18 cellular contexts compared by ENCODE assay signal in genomic region chr16:72793716-72794115, GRCh38.
A peak's percentile ranks its signal among the peaks of the same experiment; 100 is the strongest.
DNase-seq lines count a peak whose midpoint lies in the region; ATAC-seq and TF ChIP-seq lines count a peak whose summit lies in the region.
"Had no signal": no experiment of that assay in that cellular context is flagged by ENCODE, and none has a peak within 500 bp of the region (broad histone marks: within the 10 kb centered on the region; RNA-seq: fewer than 3 reads in every experiment).

No MANE protein-coding gene starts in this region.

- in situ Hi-C loops in IMR-90 (cut with MboI; ENCODE audit: low sequenced_read_pairs) = no loop called here

- intact Hi-C loops in IMR-90 (cut with micrococcal nuclease) = no loop called here
- intact Hi-C loops in PC-3 (cut with micrococcal nuclease) = no loop called here

- H2AK5ac ChIP-seq in IMR-90 (ENCODE audit: low read depth, low read length) = no peak overlapping the region

- no peak overlapping the region for H3K4ac ChIP-seq in IMR-90 (ENCODE audit: low read depth, low read length)

- no peak for TF ChIP-seq POLR2A in IMR-90 (IDR thresholded peaks at IDR 0.05; ENCODE audit: low read depth, low read length)

- ATAC-seq in IMR-90 (ENCODE audit: low read depth) (no peak), PC-3 (no peak)
- ATAC-seq in stimulated activated naive B cell treated with anti-CD40 and anti-IgM and Interleukin-4, amounts not matched to agents 10 μg/mL and 1 μg/mL and 100 μg/mL, for 72 hours (replicated peaks) = no peak
- ATAC-seq: CD8-positive, alpha-beta T cell had no signal

- BruUV-seq in IMR-90 (replicated peaks; lab: Mats Ljungman, UMichigan) (TSS peak; percentile 21), PC-3 (replicated peaks; lab: Mats Ljungman, UMichigan) (TSS peak; percentile 19)

- H4K8ac ChIP-seq in IMR-90 (ENCODE audit: low read depth in 2 of 2, low read length in 2 of 2) = no peak overlapping the region

- H3K9me2 ChIP-seq in PC-3 (replicated peaks; ENCODE audit: low read length) = no peaks in the 10 kb centered on the region
- H3K9me2 ChIP-seq in neural cell (ENCODE audit: insufficient read depth, low read length) = no peaks in the 10 kb centered on the region

- H3K79me1 ChIP-seq in IMR-90 (ENCODE audit: low read depth in 1 of 2, low read length in 2 of 2) = peaks cover 0 to 9% of the 10 kb centered on the region in 2 experiments; a peak in 1 of 4 replicates

- H2BK15ac ChIP-seq in IMR-90 (ENCODE audit: low read depth, low read length) = no peak overlapping the region

- H4K20me1 ChIP-seq in IMR-90 (ENCODE audit: insufficient read depth, low read length) (no peaks in the 10 kb centered on the region), PC-3 (ENCODE audit: low read length) (no peaks in the 10 kb centered on the region), neural cell (ENCODE audit: insufficient read depth) (no peaks in the 10 kb centered on the region)

- no peak overlapping the region for H4K91ac ChIP-seq in IMR-90 (ENCODE audit: insufficient read depth, low read depth, low read length)

- H3K27me3 Mint-ChIP-seq in endothelial cell (ENCODE audit: unreplicated experiment) = peaks cover 14% of the 10 kb centered on the region
- peaks cover 0 to 6% of the 10 kb centered on the region in 2 donors for H3K27me3 Mint-ChIP-seq in stimulated activated naive B cell treated with anti-CD40 and anti-IgM and Interleukin-4, amounts not matched to agents 10 μg/mL and 1 μg/mL and 100 μg/mL, for 72 hours

- H3K27me3 ChIP-seq in IMR-90 (ENCODE audit: control insufficient read depth, insufficient read depth, low read length) (no peaks in the 10 kb centered on the region), PC-3 (ENCODE audit: low read length) (no peaks in the 10 kb centered on the region), neural cell (ENCODE audit: insufficient read depth, low read depth, low read length) (no peaks in the 10 kb centered on the region), BE2C (no peaks in the 10 kb centered on the region)
- H3K27me3 ChIP-seq: BLaER1 treated with 17β-estradiol and CSF1 and Interleukin-3, amounts not matched to agents 10 nM and 100 nM had no signal

- TF ChIP-seq EP300 in neural cell (conservative IDR thresholded peaks at IDR 0.05; ENCODE audit: poor library complexity, severe bottlenecking) = no peak

- no peak overlapping the region for H4K5ac ChIP-seq in IMR-90 (ENCODE audit: low read depth, low read length)

- H2AFZ ChIP-seq in IMR-90 (replicated peaks; ENCODE audit: low read length, poor library complexity) (no peak overlapping the region), PC-3 (ENCODE audit: low read length) (no peak overlapping the region), neural cell (ENCODE audit: low read depth, low read length) (no peak overlapping the region)

- dilution Hi-C loops in IMR-90 (cut with HindIII; ENCODE audit: low sequenced_read_pairs, unreplicated experiment) = no loop called here

- POLR2A ChIA-PET in IMR-90 (lab: Charles Lee; ENCODE audit: unreplicated experiment) (no interaction called here), PC-3 (lab: Charles Lee; ENCODE audit: unreplicated experiment) (no interaction called here)

- H3K9ac ChIP-seq in IMR-90 (ENCODE audit: low read depth, low read length) = no peak overlapping the region
- H3K9ac ChIP-seq in PC-3 (ENCODE audit: low read length) = no peak overlapping the region
- no peak overlapping the region for H3K9ac ChIP-seq in neural cell (ENCODE audit: low read length)
- H3K9ac ChIP-seq: BLaER1 treated with 17β-estradiol and CSF1 and Interleukin-3, amounts not matched to agents 10 nM and 100 nM had no signal

- H3K4me3 ChIP-seq in IMR-90 (ENCODE audit: insufficient read depth, low read depth, low read length) = no peak overlapping the region
- H3K4me3 ChIP-seq in PC-3 (ENCODE audit: low read length) = no peak overlapping the region
- no peak overlapping the region for H3K4me3 ChIP-seq in neural cell (ENCODE audit: low read length)
- H3K4me3 ChIP-seq in BE2C (ENCODE audit: low read depth, low read length) = no peak overlapping the region
- H3K4me3 ChIP-seq: BLaER1 treated with 17β-estradiol and CSF1 and Interleukin-3, amounts not matched to agents 10 nM and 100 nM had no signal

- 98% methylated on average over 4 of the region's 12 CpGs; no CpG with 5 or more reads in 1 of the 2 experiments for WGBS in IMR-90 (ENCODE audit: extremely low coverage in 2 of 2, insufficient read length in 1 of 2), 2 experiments

- no peak overlapping the region for H2BK5ac ChIP-seq in IMR-90 (ENCODE audit: low read depth, low read length, poor library complexity, severe bottlenecking)

- no peaks in the 10 kb centered on the region for H3K9me3 Mint-ChIP-seq in endothelial cell (ENCODE audit: unreplicated experiment)
- no peaks in the 10 kb centered on the region for H3K9me3 Mint-ChIP-seq in stimulated activated naive B cell treated with anti-CD40 and anti-IgM and Interleukin-4, amounts not matched to agents 10 μg/mL and 1 μg/mL and 100 μg/mL, for 72 hours
- H3K9me3 Mint-ChIP-seq: CD4-positive, alpha-beta T cell; CD8-positive, alpha-beta T cell had no signal

- H2BK20ac ChIP-seq in IMR-90 (ENCODE audit: low read depth, low read length) = no peak overlapping the region

- no peak overlapping the region for H3K27ac Mint-ChIP-seq in endothelial cell (ENCODE audit: unreplicated experiment)
- H3K27ac Mint-ChIP-seq in stimulated activated naive B cell treated with anti-CD40 and anti-IgM and Interleukin-4, amounts not matched to agents 10 μg/mL and 1 μg/mL and 100 μg/mL, for 72 hours = no peak overlapping the region
- H3K27ac Mint-ChIP-seq: CD4-positive, alpha-beta T cell; CD8-positive, alpha-beta T cell had no signal

- no peak overlapping the region for H2AK9ac ChIP-seq in IMR-90 (replicated peaks; ENCODE audit: low read depth, low read length, poor library complexity)

- DNase-seq in IMR-90 (no peak), PC-3 (no peak), endothelial cell (ENCODE audit: low spot score) (no peak), BE2C (no peak), SHP77 (lab: John Stamatoyannopoulos, UW) (no peak), NOMO-1 treated with dmso at 0.1 percent for 144 hours (lab: John Stamatoyannopoulos, UW; ENCODE audit: unreplicated experiment) (no peak)
- no peak for DNase-seq in stimulated activated naive B cell treated with anti-CD40 and anti-IgM and Interleukin-4, amounts not matched to agents 10 μg/mL and 1 μg/mL and 100 μg/mL, for 72 hours
- DNase-seq: 8988T; ACHN; Caco-2; Calu3; CD4-positive, alpha-beta T cell; CD8-positive, alpha-beta T cell; DMS79 treated with DMSO at 0.1 percent for 48 hours; GF-D8 had no signal

- CTCF ChIA-PET in IMR-90 (lab: Yijun Ruan, JAX) = no interaction called here
- CTCF ChIA-PET in PC-3 (lab: Charles Lee) = no interaction called here

- H3F3A ChIP-seq in PC-3 (ENCODE audit: low read length, unreplicated experiment) (no peaks in the 10 kb centered on the region), neural cell (ENCODE audit: insufficient read depth, low read length, poor library complexity, severe bottlenecking) (peaks cover 1% of the 10 kb centered on the region)

- TF ChIP-seq RAD21 in IMR-90 (IDR thresholded peaks at IDR 0.05; ENCODE audit: low read length) (no peak), neural cell (conservative IDR thresholded peaks at IDR 0.05) (no peak)

- H3K56ac ChIP-seq in IMR-90 (ENCODE audit: extremely low read depth, insufficient read depth, low read length) = no peak overlapping the region

- H3K14ac ChIP-seq in IMR-90 (replicated peaks; ENCODE audit: low read depth, low read length) = no peak overlapping the region

- H3K4me2 ChIP-seq in IMR-90 (ENCODE audit: low read depth, low read length) = no peak overlapping the region
- no peak overlapping the region for H3K4me2 ChIP-seq in PC-3 (ENCODE audit: low read length)
- H3K4me2 ChIP-seq in neural cell (ENCODE audit: low read length) = no peak overlapping the region
- H3K4me2 ChIP-seq: BLaER1 treated with 17β-estradiol and CSF1 and Interleukin-3, amounts not matched to agents 10 nM and 100 nM had no signal

- TF ChIP-seq CTCF in IMR-90 (conservative IDR thresholded peaks at IDR 0.05; ENCODE audit: low read depth, low read length) (no peak), PC-3 (conservative IDR thresholded peaks at IDR 0.05; ENCODE audit: low read depth, low read length) (no peak), endothelial cell (IDR thresholded peaks at IDR 0.05; ENCODE audit: unreplicated experiment) (no peak), neural cell (IDR thresholded peaks at IDR 0.05; ENCODE audit: poor library complexity, severe bottlenecking) (no peak), BE2C (IDR thresholded peaks at IDR 0.05; ENCODE audit: low read depth, low read length) (no peak)

- H3K36me3 Mint-ChIP-seq in endothelial cell (ENCODE audit: low read depth, unreplicated experiment) = peaks cover 62% of the 10 kb centered on the region
- peaks cover 38 to 45% of the 10 kb centered on the region in 2 donors for H3K36me3 Mint-ChIP-seq in stimulated activated naive B cell treated with anti-CD40 and anti-IgM and Interleukin-4, amounts not matched to agents 10 μg/mL and 1 μg/mL and 100 μg/mL, for 72 hours
- H3K36me3 Mint-ChIP-seq: CD8-positive, alpha-beta T cell had no signal

- no peak overlapping the region for H3K23ac ChIP-seq in IMR-90 (ENCODE audit: low read depth, low read length)

- H3K4me1 Mint-ChIP-seq in endothelial cell (ENCODE audit: unreplicated experiment) = no peaks in the 10 kb centered on the region
- no peaks in the 10 kb centered on the region for H3K4me1 Mint-ChIP-seq in stimulated activated naive B cell treated with anti-CD40 and anti-IgM and Interleukin-4, amounts not matched to agents 10 μg/mL and 1 μg/mL and 100 μg/mL, for 72 hours

- H3K4me1 ChIP-seq in IMR-90 (ENCODE audit: control insufficient read depth, insufficient read depth, low read length) = no peaks in the 10 kb centered on the region
- H3K4me1 ChIP-seq in PC-3 (ENCODE audit: insufficient read depth, low read length) = peaks cover 4% of the 10 kb centered on the region; the same call in 1 of the 2 replicates
- no peaks in the 10 kb centered on the region for H3K4me1 ChIP-seq in BE2C
- H3K4me1 ChIP-seq: Caco-2 had no signal

- no peak overlapping the region for H2BK120ac ChIP-seq in IMR-90 (ENCODE audit: low read depth, low read length)

- H3K79me2 ChIP-seq in PC-3 (ENCODE audit: low read length) (no peaks in the 10 kb centered on the region), neural cell (replicated peaks; ENCODE audit: insufficient read depth, low read length) (peaks cover 63% of the 10 kb centered on the region)

- no peak overlapping the region for H3K18ac ChIP-seq in IMR-90 (ENCODE audit: low read depth, low read length)

- H3K27ac ChIP-seq in IMR-90 (ENCODE audit: insufficient read depth, low read length) (no peak overlapping the region), PC-3 (ENCODE audit: low read length) (no peak overlapping the region), neural cell (ENCODE audit: low read length) (peak overlapping the region; percentile 9)
- H3K27ac ChIP-seq: BLaER1 treated with 17β-estradiol and CSF1 and Interleukin-3, amounts not matched to agents 10 nM and 100 nM; C4-2B had no signal

- peaks cover 4% of the 10 kb centered on the region; the same call in 1 of the 2 replicates for H3K9me1 ChIP-seq in IMR-90 (ENCODE audit: insufficient read depth, low read length)

- no peaks in the 10 kb centered on the region for H3K9me3 ChIP-seq in IMR-90 (ENCODE audit: control insufficient read depth, insufficient read depth, low read length)
- no peaks in the 10 kb centered on the region for H3K9me3 ChIP-seq in PC-3 (ENCODE audit: low read length)
- no peaks in the 10 kb centered on the region for H3K9me3 ChIP-seq in neural cell (ENCODE audit: low read length)
- H3K9me3 ChIP-seq in BE2C = no peaks in the 10 kb centered on the region
- H3K9me3 ChIP-seq: Caco-2 had no signal

- peak overlapping the region; percentile 4 for H3K4me3 Mint-ChIP-seq in endothelial cell (ENCODE audit: unreplicated experiment)
- H3K4me3 Mint-ChIP-seq in stimulated activated naive B cell treated with anti-CD40 and anti-IgM and Interleukin-4, amounts not matched to agents 10 μg/mL and 1 μg/mL and 100 μg/mL, for 72 hours = no peak overlapping the region
- H3K4me3 Mint-ChIP-seq: CD4-positive, alpha-beta T cell; CD8-positive, alpha-beta T cell had no signal

- H3K36me3 ChIP-seq in IMR-90 (ENCODE audit: control insufficient read depth, insufficient read depth, low read length) (peaks cover 62% of the 10 kb centered on the region), PC-3 (ENCODE audit: low read depth, low read length) (peaks cover 9% of the 10 kb centered on the region), neural cell (ENCODE audit: insufficient read depth, low read length) (peaks cover 62% of the 10 kb centered on the region), BE2C (peaks cover 69% of the 10 kb centered on the region)
